16 cellular contexts compared by ENCODE assay signal in the genomic region with DNA sequence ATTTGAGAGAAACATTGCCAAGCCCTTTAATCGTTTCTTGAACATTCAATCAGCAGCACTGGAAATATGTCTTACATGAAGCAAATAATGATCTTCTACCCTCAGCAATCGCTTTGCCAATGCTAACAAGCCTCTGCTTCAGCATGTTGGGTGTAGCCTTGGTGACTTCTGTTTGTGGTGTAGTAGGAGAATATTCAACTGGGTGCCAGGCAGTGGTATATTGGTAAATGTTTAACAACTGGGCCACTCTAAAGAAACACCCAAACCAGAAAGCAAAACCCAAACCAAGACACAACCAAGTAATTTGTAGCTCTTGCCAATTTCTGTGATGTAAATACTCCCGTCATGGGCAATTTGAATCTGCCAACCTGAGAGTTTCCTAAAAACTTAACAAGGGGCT. TPM values are rescaled to one million over a fixed set of nuclear protein-coding genes. Genes with fewer than 3 reads are reported as not detected.
A peak's percentile ranks its signal among the peaks of the same experiment; 100 is the strongest.
DNase-seq lines count a peak whose midpoint lies in the region; ATAC-seq and TF ChIP-seq lines count a peak whose summit lies in the region.
"Had no signal": no experiment of that assay in that cellular context is flagged by ENCODE, and none has a peak within 500 bp of the region (broad histone marks: within the 10 kb centered on the region; RNA-seq: fewer than 3 reads in every experiment).

No MANE protein-coding gene starts in this region.

- H3K27ac ChIP-seq in RWPE1 (peak overlapping the region; percentile 99; the same call in 1 of the 2 replicates), transverse colon (peak overlapping the region; percentile 46 to 64 (median 60))

- intact Hi-C loops in left colon (cut with DNase I, micrococcal nuclease) = no loop called here
- intact Hi-C loops in transverse colon (cut with DNase I; ENCODE audit: low total_unique reads) = no loop called here

- H3K4me1 ChIP-seq in transverse colon = peaks cover 11 to 43% (median 20%) of the 10 kb centered on the region in 4 donors

- H3K27me3 ChIP-seq in transverse colon = no peaks in the 10 kb centered on the region

- H3K4me3 ChIP-seq in transverse colon = no peak overlapping the region

- no peaks in the 10 kb centered on the region for H3K9me3 ChIP-seq in transverse colon

- peaks cover 3 to 5% of the 10 kb centered on the region in 2 donors for H3K4me1 Mint-ChIP-seq in effector memory CD8-positive, alpha-beta T cell (ENCODE audit: low read depth in 2 of 2)
- H3K4me1 Mint-ChIP-seq: IgD-negative memory B cell had no signal

- no peaks in the 10 kb centered on the region for H3K36me3 Mint-ChIP-seq in effector memory CD8-positive, alpha-beta T cell (ENCODE audit: insufficient read depth)
- H3K36me3 Mint-ChIP-seq: IgD-negative memory B cell had no signal

- no peak for TF ChIP-seq EP300 in transverse colon (IDR thresholded peaks at IDR 0.05; ENCODE audit: low read depth)

- TF ChIP-seq CTCF in RWPE1 (conservative IDR thresholded peaks at IDR 0.05; ENCODE audit: low read depth) (no peak), transverse colon (IDR thresholded peaks at IDR 0.05) (no peak)

- H3K27ac Mint-ChIP-seq in effector memory CD8-positive, alpha-beta T cell = no peak overlapping the region
- H3K27ac Mint-ChIP-seq: IgD-negative memory B cell had no signal

- H3K4me3 Mint-ChIP-seq in effector memory CD8-positive, alpha-beta T cell = no peak overlapping the region
- H3K4me3 Mint-ChIP-seq: IgD-negative memory B cell had no signal

- H3K9me3 Mint-ChIP-seq in effector memory CD8-positive, alpha-beta T cell = no peaks in the 10 kb centered on the region
- H3K9me3 Mint-ChIP-seq: IgD-negative memory B cell had no signal

- DNase-seq in RWPE1 (ENCODE audit: low spot score) = no peak
- DNase-seq in left colon = no peak
- DNase-seq in transverse colon = no peak
- no peak for DNase-seq in effector memory CD8-positive, alpha-beta T cell
- DNase-seq in occipital lobe (lab: John Stamatoyannopoulos, UW) = no peak
- DNase-seq: H7, NCI-H1105 treated with DMSO at 0.1 percent for 48 hours, NCI-H1694 treated with DMSO at 0.1 percent for 48 hours, NCI-H2107, NCI-H345, NCI-H526 treated with DMSO at 0.1 percent for 48 hours, SIG-M5 had no signal

- ATAC-seq in GM18861 (IDR thresholded peaks at IDR 0.05; ENCODE audit: unreplicated experiment) (peak; percentile 67), left colon (peak; percentile 85), GM21515 (IDR thresholded peaks at IDR 0.05; ENCODE audit: unreplicated experiment) (no peak)
- no peak for ATAC-seq in effector memory CD8-positive, alpha-beta T cell (replicated peaks)

- in situ Hi-C loops in transverse colon (cut with MboI; ENCODE audit: low pct_ligation_motif_present in 1 of 4, low pct_unique_long_range_greater_than_20kb in 1 of 4, low sequenced_read_pairs in 3 of 4) = no loop called here

- CTCF ChIA-PET in RWPE1 (lab: Yijun Ruan, JAX) = no interaction called here

- 54 to 58% methylated on average over 2 to 3 of the region's 3 CpGs for WGBS in transverse colon (ENCODE audit: low coverage in 1 of 2), 2 donors

- H3K36me3 ChIP-seq in transverse colon = no peaks in the 10 kb centered on the region

- TF ChIP-seq POLR2A in transverse colon (IDR thresholded peaks at IDR 0.05) = no peak

- H3K27me3 Mint-ChIP-seq in effector memory CD8-positive, alpha-beta T cell = peaks cover 2 to 15% of the 10 kb centered on the region in 2 donors

- POLR2A ChIA-PET in RWPE1 (lab: Yijun Ruan, JAX; ENCODE audit: low non-redundant PET) = no interaction called here

RNA-seq across cellular contexts. Expression of a gene that starts 9.7 kb away (rescaled TPM):
- total RNA-seq in left colon = 1 to 10 TPM; 4.1 to 7.1 TPM
- total RNA-seq in transverse colon = 10 to 100 TPM in 1 of 4 donors, 1 to 10 TPM in 3; 3.8 to 28.1 (median 5.8) TPM
- 27.3 TPM for total RNA-seq in occipital lobe
- total RNA-seq: HT-29 had no signal

Comparison
In these comparisons a context has a peak if more than half of its experiments do, and no peak if none do; other contexts are left out.
1. ATAC-seq: peak in GM18861 (single experiment) and left colon (single experiment); none in effector memory CD8-positive, alpha-beta T cell (single experiment) and GM21515 (single experiment).